ENCODE assay signal across 9 cellular contexts in the genomic region with DNA sequence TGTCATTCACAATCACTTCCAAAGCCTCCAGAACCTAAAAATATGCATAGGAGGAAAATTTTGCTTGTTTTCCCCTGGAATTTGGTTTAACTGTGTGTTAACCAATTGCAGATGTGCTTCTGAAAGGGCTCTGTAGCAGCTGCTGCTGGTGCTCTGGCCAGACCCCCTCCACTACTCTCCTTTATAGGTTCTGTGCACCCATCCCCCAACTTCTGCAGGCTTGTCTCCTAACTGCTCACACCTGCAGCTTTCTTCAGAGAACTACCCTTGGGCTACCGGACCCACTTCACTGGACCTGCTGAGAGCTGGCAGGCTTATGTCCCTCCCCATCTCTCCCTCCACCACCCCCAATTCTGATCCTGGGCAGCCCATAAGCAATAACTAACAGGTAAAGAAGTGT.
"Had no signal": no experiment of that assay in that cellular context is flagged by ENCODE, and none has a peak within 500 bp of the region (broad histone marks: within the 10 kb centered on the region; RNA-seq: fewer than 3 reads in every experiment).

No MANE protein-coding gene starts in this region.

- H3K9me3 ChIP-seq: HAP-1 had no signal

- H3K4me3 ChIP-seq: HAP-1, K562 had no signal

- H3K27ac Mint-ChIP-seq: HFFc6 had no signal

- H3K36me3 ChIP-seq: HAP-1 had no signal

- H3K4me1 ChIP-seq: HAP-1 had no signal

- H3K4me3 Mint-ChIP-seq: HFFc6 had no signal

- ATAC-seq: HCT116, K562 had no signal

- H3K9me3 Mint-ChIP-seq: HFFc6 had no signal

- FAIRE-seq: H54, K562 had no signal

- DNase-seq: GOT3, HFFc6, IMR-90, KG1 had no signal

- H3K27ac ChIP-seq: HL-60 had no signal
